Comparison of ENCODE assay signal across 1 cellular context in the genomic region with DNA sequence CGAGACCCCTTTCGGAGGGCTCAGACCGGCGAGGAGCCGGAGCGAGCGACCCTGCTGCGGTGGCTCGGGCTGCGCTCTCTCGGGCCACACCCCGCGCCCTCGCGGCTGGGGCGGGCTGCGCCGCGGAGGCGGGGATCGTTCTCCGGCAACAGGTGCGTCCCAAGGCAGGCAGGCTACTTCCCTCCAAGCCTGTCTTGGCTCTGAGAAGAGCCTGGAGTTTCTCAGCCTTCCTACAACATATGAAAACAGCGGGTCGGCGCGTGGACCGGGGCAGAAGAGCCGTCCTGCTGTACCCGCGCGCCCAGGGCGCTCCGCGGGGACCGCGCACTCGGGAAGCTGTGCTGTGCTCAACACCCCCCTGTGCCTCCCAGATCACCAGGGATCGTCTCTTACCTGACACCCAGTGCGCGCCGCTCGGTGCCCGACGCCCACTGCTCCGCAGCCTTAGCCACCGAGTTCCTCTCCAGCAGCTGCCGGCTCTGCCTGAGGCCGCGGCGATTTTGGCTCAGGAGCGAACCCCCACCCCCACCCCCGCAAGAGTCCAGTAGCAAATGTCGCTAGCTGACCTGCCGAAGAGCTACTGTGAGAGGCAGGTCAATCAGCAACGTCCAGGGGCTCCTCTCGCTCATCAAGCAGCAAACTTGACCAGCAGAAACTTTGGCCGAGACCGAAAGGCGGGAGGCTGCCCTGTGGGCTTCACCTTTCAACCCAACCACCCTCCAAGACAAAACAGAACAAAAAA.
TF ChIP-seq lines count a peak whose summit lies in the region.

No MANE protein-coding gene starts in this region.

TF ChIP-seq in HepG2, 621 proteins besides CTCF, POLR2A, EP300 and RAD21 (continued from another document and continues in another):
- TF ChIP-seq MTF1 (CRISPR knock-in tag; IDR thresholded peaks at IDR 0.05) (no peak), KLF13 (CRISPR knock-in tag; IDR thresholded peaks at IDR 0.05) (no peak), PHB2 (IDR thresholded peaks at IDR 0.05; ENCODE audit: partially characterized antibody) (no peak), ZNF766 (CRISPR knock-in tag; IDR thresholded peaks at IDR 0.05; ENCODE audit: borderline replicate concordance) (no peak), ZNF337 (CRISPR knock-in tag; IDR thresholded peaks at IDR 0.05; ENCODE audit: borderline replicate concordance, low read depth) (no peak), ZNF749 (CRISPR knock-in tag; IDR thresholded peaks at IDR 0.05; ENCODE audit: borderline replicate concordance) (no peak), ZKSCAN8 (CRISPR knock-in tag; IDR thresholded peaks at IDR 0.05; ENCODE audit: borderline replicate concordance) (no peak), ISL2 (CRISPR knock-in tag; IDR thresholded peaks at IDR 0.05) (no peak), NCOA5 (CRISPR knock-in tag; IDR thresholded peaks at IDR 0.05) (no peak), HDAC2 (CRISPR knock-in tag; IDR thresholded peaks at IDR 0.05) (no peak), TEAD3 (CRISPR knock-in tag; optimal IDR thresholded peaks at IDR 0.05; ENCODE audit: borderline replicate concordance) (no peak), SP4 (CRISPR knock-in tag; IDR thresholded peaks at IDR 0.05) (no peak), NPAS2 (CRISPR knock-in tag; IDR thresholded peaks at IDR 0.05; ENCODE audit: borderline replicate concordance) (no peak), HNRNPUL1 (IDR thresholded peaks at IDR 0.05; ENCODE audit: low read depth, low read length) (no peak), SUZ12 (IDR thresholded peaks at IDR 0.05; ENCODE audit: low read depth, low read length) (no peak), NCOA2 (CRISPR knock-in tag; IDR thresholded peaks at IDR 0.05) (no peak), ZNF34 (CRISPR knock-in tag; IDR thresholded peaks at IDR 0.05; ENCODE audit: borderline replicate concordance) (no peak), GATAD1 (CRISPR knock-in tag; IDR thresholded peaks at IDR 0.05) (no peak), ZNF713 (CRISPR knock-in tag; IDR thresholded peaks at IDR 0.05) (no peak), NFE2L1 (CRISPR knock-in tag; IDR thresholded peaks at IDR 0.05; ENCODE audit: borderline replicate concordance) (no peak), GFI1 (CRISPR knock-in tag; IDR thresholded peaks at IDR 0.05; ENCODE audit: borderline replicate concordance) (no peak), RFXAP (CRISPR knock-in tag; IDR thresholded peaks at IDR 0.05; ENCODE audit: borderline replicate concordance) (no peak), CEBPG (CRISPR knock-in tag; IDR thresholded peaks at IDR 0.05) (no peak), GABPA (IDR thresholded peaks at IDR 0.05; ENCODE audit: low read depth, low read length) (no peak), GABPA (CRISPR knock-in tag; IDR thresholded peaks at IDR 0.05; ENCODE audit: low read depth) (no peak)
- TF ChIP-seq, protein P1, sequence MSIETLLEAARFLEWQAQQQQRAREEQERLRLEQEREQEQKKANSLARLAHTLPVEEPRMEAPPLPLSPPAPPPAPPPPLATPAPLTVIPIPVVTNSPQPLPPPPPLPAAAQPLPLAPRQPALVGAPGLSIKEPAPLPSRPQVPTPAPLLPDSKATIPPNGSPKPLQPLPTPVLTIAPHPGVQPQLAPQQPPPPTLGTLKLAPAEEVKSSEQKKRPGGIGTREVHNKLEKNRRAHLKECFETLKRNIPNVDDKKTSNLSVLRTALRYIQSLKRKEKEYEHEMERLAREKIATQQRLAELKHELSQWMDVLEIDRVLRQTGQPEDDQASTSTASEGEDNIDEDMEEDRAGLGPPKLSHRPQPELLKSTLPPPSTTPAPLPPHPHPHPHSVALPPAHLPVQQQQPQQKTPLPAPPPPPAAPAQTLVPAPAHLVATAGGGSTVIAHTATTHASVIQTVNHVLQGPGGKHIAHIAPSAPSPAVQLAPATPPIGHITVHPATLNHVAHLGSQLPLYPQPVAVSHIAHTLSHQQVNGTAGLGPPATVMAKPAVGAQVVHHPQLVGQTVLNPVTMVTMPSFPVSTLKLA (IDR thresholded peaks at IDR 0.05): no peak
- TF ChIP-seq, protein P2, sequence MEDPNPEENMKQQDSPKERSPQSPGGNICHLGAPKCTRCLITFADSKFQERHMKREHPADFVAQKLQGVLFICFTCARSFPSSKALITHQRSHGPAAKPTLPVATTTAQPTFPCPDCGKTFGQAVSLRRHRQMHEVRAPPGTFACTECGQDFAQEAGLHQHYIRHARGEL (CRISPR knock-in tag; IDR thresholded peaks at IDR 0.05): no peak
- TF ChIP-seq, protein P3, sequence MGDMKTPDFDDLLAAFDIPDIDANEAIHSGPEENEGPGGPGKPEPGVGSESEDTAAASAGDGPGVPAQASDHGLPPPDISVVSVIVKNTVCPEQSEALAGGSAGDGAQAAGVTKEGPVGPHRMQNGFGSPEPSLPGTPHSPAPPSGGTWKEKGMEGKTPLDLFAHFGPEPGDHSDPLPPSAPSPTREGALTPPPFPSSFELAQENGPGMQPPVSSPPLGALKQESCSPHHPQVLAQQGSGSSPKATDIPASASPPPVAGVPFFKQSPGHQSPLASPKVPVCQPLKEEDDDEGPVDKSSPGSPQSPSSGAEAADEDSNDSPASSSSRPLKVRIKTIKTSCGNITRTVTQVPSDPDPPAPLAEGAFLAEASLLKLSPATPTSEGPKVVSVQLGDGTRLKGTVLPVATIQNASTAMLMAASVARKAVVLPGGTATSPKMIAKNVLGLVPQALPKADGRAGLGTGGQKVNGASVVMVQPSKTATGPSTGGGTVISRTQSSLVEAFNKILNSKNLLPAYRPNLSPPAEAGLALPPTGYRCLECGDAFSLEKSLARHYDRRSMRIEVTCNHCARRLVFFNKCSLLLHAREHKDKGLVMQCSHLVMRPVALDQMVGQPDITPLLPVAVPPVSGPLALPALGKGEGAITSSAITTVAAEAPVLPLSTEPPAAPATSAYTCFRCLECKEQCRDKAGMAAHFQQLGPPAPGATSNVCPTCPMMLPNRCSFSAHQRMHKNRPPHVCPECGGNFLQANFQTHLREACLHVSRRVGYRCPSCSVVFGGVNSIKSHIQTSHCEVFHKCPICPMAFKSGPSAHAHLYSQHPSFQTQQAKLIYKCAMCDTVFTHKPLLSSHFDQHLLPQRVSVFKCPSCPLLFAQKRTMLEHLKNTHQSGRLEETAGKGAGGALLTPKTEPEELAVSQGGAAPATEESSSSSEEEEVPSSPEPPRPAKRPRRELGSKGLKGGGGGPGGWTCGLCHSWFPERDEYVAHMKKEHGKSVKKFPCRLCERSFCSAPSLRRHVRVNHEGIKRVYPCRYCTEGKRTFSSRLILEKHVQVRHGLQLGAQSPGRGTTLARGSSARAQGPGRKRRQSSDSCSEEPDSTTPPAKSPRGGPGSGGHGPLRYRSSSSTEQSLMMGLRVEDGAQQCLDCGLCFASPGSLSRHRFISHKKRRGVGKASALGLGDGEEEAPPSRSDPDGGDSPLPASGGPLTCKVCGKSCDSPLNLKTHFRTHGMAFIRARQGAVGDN (CRISPR knock-in tag; IDR thresholded peaks at IDR 0.05): peak; percentile 51
- TF ChIP-seq, protein P4, sequence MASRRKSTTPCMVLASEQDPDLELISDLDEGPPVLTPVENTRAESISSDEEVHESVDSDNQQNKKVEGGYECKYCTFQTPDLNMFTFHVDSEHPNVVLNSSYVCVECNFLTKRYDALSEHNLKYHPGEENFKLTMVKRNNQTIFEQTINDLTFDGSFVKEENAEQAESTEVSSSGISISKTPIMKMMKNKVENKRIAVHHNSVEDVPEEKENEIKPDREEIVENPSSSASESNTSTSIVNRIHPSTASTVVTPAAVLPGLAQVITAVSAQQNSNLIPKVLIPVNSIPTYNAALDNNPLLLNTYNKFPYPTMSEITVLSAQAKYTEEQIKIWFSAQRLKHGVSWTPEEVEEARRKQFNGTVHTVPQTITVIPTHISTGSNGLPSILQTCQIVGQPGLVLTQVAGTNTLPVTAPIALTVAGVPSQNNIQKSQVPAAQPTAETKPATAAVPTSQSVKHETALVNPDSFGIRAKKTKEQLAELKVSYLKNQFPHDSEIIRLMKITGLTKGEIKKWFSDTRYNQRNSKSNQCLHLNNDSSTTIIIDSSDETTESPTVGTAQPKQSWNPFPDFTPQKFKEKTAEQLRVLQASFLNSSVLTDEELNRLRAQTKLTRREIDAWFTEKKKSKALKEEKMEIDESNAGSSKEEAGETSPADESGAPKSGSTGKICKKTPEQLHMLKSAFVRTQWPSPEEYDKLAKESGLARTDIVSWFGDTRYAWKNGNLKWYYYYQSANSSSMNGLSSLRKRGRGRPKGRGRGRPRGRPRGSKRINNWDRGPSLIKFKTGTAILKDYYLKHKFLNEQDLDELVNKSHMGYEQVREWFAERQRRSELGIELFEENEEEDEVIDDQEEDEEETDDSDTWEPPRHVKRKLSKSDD (CRISPR knock-in tag; IDR thresholded peaks at IDR 0.05; ENCODE audit: low read depth): no peak
- TF ChIP-seq, protein P5, sequence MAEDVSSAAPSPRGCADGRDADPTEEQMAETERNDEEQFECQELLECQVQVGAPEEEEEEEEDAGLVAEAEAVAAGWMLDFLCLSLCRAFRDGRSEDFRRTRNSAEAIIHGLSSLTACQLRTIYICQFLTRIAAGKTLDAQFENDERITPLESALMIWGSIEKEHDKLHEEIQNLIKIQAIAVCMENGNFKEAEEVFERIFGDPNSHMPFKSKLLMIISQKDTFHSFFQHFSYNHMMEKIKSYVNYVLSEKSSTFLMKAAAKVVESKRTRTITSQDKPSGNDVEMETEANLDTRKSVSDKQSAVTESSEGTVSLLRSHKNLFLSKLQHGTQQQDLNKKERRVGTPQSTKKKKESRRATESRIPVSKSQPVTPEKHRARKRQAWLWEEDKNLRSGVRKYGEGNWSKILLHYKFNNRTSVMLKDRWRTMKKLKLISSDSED (CRISPR knock-in tag; IDR thresholded peaks at IDR 0.05): no peak
- TF ChIP-seq, protein P6, sequence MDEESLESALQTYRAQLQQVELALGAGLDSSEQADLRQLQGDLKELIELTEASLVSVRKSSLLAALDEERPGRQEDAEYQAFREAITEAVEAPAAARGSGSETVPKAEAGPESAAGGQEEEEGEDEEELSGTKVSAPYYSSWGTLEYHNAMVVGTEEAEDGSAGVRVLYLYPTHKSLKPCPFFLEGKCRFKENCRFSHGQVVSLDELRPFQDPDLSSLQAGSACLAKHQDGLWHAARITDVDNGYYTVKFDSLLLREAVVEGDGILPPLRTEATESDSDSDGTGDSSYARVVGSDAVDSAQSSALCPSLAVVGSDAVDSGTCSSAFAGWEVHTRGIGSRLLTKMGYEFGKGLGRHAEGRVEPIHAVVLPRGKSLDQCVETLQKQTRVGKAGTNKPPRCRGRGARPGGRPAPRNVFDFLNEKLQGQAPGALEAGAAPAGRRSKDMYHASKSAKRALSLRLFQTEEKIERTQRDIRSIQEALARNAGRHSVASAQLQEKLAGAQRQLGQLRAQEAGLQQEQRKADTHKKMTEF (CRISPR knock-in tag; IDR thresholded peaks at IDR 0.05): no peak
- TF ChIP-seq, protein P7, sequence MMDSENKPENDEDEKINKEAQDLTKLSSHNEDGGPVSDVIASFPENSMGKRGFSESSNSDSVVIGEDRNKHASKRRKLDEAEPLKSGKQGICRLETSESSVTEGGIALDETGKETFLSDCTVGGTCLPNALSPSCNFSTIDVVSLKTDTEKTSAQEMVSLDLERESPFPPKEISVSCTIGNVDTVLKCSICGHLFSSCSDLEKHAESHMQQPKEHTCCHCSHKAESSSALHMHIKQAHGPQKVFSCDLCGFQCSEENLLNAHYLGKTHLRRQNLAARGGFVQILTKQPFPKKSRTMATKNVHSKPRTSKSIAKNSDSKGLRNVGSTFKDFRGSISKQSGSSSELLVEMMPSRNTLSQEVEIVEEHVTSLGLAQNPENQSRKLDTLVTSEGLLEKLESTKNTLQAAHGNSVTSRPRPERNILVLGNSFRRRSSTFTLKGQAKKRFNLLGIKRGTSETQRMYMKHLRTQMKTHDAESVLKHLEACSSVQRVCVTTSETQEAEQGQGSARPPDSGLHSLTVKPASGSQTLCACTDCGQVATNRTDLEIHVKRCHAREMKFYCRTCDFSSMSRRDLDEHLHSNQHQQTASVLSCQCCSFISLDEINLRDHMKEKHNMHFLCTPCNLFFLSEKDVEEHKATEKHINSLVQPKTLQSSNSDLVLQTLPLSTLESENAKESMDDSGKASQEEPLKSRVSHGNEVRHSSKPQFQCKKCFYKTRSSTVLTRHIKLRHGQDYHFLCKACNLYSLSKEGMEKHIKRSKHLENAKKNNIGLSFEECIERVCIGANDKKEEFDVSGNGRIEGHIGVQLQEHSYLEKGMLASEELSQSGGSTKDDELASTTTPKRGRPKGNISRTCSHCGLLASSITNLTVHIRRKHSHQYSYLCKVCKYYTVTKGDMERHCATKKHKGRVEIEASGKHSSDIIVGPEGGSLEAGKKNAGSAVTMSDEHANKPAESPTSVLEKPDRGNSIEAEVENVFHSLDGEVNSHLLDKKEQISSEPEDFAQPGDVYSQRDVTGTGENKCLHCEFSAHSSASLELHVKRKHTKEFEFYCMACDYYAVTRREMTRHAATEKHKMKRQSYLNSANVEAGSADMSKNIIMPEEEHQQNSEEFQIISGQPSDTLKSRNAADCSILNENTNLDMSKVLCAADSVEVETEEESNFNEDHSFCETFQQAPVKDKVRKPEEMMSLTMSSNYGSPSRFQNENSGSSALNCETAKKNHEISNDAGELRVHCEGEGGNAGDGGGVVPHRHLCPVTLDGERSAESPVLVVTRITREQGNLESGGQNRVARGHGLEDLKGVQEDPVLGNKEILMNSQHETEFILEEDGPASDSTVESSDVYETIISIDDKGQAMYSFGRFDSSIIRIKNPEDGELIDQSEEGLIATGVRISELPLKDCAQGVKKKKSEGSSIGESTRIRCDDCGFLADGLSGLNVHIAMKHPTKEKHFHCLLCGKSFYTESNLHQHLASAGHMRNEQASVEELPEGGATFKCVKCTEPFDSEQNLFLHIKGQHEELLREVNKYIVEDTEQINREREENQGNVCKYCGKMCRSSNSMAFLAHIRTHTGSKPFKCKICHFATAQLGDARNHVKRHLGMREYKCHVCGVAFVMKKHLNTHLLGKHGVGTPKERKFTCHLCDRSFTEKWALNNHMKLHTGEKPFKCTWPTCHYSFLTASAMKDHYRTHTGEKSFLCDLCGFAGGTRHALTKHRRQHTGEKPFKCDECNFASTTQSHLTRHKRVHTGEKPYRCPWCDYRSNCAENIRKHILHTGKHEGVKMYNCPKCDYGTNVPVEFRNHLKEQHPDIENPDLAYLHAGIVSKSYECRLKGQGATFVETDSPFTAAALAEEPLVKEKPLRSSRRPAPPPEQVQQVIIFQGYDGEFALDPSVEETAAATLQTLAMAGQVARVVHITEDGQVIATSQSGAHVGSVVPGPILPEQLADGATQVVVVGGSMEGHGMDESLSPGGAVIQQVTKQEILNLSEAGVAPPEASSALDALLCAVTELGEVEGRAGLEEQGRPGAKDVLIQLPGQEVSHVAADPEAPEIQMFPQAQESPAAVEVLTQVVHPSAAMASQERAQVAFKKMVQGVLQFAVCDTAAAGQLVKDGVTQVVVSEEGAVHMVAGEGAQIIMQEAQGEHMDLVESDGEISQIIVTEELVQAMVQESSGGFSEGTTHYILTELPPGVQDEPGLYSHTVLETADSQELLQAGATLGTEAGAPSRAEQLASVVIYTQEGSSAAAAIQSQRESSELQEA (CRISPR knock-in tag; IDR thresholded peaks at IDR 0.05; ENCODE audit: not compliant biosample characterization): peak; percentile 31
- TF ChIP-seq, protein P8, sequence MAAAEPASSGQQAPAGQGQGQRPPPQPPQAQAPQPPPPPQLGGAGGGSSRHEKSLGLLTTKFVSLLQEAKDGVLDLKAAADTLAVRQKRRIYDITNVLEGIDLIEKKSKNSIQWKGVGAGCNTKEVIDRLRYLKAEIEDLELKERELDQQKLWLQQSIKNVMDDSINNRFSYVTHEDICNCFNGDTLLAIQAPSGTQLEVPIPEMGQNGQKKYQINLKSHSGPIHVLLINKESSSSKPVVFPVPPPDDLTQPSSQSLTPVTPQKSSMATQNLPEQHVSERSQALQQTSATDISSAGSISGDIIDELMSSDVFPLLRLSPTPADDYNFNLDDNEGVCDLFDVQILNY (CRISPR knock-in tag; conservative IDR thresholded peaks at IDR 0.05): no peak
